2 cellular contexts compared by ENCODE assay signal in the genomic region with DNA sequence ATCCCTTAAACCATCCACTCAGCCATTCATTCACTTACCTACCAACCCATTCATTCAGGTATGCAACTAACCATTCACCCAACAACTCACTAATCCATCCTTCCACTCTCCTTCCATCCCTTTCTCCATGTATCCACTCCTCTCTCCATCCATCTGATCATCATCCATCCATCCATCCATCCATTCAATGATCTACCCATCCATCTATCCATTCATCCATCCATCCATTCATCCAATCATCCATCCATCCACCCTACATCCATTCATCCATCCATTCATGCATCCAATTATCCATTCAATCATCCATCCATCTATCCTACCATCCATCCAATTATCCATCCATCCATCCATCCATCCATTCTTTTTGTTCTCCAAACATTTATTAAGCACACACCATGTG.
TF ChIP-seq lines count a peak whose summit lies in the region.

No MANE protein-coding gene starts in this region.

TF ChIP-seq in HepG2, 621 proteins besides CTCF, POLR2A, EP300 and RAD21 (continued from another document and continues in another):
- TF ChIP-seq SOX6 (IDR thresholded peaks at IDR 0.05) (peak; percentile 94; the same call in 1 of the 2 replicates), SOX6 (CRISPR knock-in tag; IDR thresholded peaks at IDR 0.05) (no peak), ATF7-NPFF (CRISPR knock-in tag; IDR thresholded peaks at IDR 0.05; ENCODE audit: low read depth) (no peak), SSRP1 (CRISPR knock-in tag; IDR thresholded peaks at IDR 0.05) (no peak), ZNF501 (CRISPR knock-in tag; IDR thresholded peaks at IDR 0.05) (no peak), TOE1 (CRISPR knock-in tag; IDR thresholded peaks at IDR 0.05) (no peak), GPN1 (CRISPR knock-in tag; IDR thresholded peaks at IDR 0.05; ENCODE audit: borderline replicate concordance) (no peak), PPARG (CRISPR knock-in tag; conservative IDR thresholded peaks at IDR 0.05) (no peak), RFX1 (IDR thresholded peaks at IDR 0.05) (no peak), ZNF589 (CRISPR knock-in tag; conservative IDR thresholded peaks at IDR 0.05) (no peak), IKZF1 (IDR thresholded peaks at IDR 0.05) (peak; percentile 98), ZBTB8A (CRISPR knock-in tag; IDR thresholded peaks at IDR 0.05; ENCODE audit: borderline replicate concordance, low read depth) (no peak)
- TF ChIP-seq, protein P1, sequence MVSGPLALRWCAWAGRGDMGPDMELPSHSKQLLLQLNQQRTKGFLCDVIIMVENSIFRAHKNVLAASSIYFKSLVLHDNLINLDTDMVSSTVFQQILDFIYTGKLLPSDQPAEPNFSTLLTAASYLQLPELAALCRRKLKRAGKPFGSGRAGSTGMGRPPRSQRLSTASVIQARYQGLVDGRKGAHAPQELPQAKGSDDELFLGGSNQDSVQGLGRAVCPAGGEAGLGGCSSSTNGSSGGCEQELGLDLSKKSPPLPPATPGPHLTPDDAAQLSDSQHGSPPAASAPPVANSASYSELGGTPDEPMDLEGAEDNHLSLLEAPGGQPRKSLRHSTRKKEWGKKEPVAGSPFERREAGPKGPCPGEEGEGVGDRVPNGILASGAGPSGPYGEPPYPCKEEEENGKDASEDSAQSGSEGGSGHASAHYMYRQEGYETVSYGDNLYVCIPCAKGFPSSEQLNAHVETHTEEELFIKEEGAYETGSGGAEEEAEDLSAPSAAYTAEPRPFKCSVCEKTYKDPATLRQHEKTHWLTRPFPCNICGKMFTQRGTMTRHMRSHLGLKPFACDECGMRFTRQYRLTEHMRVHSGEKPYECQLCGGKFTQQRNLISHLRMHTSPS (CRISPR knock-in tag; IDR thresholded peaks at IDR 0.05; ENCODE audit: low read depth), result no peak
- TF ChIP-seq, protein P2, sequence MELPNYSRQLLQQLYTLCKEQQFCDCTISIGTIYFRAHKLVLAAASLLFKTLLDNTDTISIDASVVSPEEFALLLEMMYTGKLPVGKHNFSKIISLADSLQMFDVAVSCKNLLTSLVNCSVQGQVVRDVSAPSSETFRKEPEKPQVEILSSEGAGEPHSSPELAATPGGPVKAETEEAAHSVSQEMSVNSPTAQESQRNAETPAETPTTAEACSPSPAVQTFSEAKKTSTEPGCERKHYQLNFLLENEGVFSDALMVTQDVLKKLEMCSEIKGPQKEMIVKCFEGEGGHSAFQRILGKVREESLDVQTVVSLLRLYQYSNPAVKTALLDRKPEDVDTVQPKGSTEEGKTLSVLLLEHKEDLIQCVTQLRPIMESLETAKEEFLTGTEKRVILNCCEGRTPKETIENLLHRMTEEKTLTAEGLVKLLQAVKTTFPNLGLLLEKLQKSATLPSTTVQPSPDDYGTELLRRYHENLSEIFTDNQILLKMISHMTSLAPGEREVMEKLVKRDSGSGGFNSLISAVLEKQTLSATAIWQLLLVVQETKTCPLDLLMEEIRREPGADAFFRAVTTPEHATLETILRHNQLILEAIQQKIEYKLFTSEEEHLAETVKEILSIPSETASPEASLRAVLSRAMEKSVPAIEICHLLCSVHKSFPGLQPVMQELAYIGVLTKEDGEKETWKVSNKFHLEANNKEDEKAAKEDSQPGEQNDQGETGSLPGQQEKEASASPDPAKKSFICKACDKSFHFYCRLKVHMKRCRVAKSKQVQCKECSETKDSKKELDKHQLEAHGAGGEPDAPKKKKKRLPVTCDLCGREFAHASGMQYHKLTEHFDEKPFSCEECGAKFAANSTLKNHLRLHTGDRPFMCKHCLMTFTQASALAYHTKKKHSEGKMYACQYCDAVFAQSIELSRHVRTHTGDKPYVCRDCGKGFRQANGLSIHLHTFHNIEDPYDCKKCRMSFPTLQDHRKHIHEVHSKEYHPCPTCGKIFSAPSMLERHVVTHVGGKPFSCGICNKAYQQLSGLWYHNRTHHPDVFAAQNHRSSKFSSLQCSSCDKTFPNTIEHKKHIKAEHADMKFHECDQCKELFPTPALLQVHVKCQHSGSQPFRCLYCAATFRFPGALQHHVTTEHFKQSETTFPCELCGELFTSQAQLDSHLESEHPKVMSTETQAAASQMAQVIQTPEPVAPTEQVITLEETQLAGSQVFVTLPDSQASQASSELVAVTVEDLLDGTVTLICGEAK (IDR thresholded peaks at IDR 0.05), result peak; percentile 41; the same call in 1 of the 2 replicates
- TF ChIP-seq, protein P2 (CRISPR knock-in tag; IDR thresholded peaks at IDR 0.05), result no peak
- TF ChIP-seq, protein P3, sequence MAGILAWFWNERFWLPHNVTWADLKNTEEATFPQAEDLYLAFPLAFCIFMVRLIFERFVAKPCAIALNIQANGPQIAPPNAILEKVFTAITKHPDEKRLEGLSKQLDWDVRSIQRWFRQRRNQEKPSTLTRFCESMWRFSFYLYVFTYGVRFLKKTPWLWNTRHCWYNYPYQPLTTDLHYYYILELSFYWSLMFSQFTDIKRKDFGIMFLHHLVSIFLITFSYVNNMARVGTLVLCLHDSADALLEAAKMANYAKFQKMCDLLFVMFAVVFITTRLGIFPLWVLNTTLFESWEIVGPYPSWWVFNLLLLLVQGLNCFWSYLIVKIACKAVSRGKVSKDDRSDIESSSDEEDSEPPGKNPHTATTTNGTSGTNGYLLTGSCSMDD (CRISPR knock-in tag; IDR thresholded peaks at IDR 0.05), result no peak

TF ChIP-seq in H1, 55 proteins besides CTCF, POLR2A, EP300 and RAD21 (continued from another document):
- TF ChIP-seq, protein P4, sequence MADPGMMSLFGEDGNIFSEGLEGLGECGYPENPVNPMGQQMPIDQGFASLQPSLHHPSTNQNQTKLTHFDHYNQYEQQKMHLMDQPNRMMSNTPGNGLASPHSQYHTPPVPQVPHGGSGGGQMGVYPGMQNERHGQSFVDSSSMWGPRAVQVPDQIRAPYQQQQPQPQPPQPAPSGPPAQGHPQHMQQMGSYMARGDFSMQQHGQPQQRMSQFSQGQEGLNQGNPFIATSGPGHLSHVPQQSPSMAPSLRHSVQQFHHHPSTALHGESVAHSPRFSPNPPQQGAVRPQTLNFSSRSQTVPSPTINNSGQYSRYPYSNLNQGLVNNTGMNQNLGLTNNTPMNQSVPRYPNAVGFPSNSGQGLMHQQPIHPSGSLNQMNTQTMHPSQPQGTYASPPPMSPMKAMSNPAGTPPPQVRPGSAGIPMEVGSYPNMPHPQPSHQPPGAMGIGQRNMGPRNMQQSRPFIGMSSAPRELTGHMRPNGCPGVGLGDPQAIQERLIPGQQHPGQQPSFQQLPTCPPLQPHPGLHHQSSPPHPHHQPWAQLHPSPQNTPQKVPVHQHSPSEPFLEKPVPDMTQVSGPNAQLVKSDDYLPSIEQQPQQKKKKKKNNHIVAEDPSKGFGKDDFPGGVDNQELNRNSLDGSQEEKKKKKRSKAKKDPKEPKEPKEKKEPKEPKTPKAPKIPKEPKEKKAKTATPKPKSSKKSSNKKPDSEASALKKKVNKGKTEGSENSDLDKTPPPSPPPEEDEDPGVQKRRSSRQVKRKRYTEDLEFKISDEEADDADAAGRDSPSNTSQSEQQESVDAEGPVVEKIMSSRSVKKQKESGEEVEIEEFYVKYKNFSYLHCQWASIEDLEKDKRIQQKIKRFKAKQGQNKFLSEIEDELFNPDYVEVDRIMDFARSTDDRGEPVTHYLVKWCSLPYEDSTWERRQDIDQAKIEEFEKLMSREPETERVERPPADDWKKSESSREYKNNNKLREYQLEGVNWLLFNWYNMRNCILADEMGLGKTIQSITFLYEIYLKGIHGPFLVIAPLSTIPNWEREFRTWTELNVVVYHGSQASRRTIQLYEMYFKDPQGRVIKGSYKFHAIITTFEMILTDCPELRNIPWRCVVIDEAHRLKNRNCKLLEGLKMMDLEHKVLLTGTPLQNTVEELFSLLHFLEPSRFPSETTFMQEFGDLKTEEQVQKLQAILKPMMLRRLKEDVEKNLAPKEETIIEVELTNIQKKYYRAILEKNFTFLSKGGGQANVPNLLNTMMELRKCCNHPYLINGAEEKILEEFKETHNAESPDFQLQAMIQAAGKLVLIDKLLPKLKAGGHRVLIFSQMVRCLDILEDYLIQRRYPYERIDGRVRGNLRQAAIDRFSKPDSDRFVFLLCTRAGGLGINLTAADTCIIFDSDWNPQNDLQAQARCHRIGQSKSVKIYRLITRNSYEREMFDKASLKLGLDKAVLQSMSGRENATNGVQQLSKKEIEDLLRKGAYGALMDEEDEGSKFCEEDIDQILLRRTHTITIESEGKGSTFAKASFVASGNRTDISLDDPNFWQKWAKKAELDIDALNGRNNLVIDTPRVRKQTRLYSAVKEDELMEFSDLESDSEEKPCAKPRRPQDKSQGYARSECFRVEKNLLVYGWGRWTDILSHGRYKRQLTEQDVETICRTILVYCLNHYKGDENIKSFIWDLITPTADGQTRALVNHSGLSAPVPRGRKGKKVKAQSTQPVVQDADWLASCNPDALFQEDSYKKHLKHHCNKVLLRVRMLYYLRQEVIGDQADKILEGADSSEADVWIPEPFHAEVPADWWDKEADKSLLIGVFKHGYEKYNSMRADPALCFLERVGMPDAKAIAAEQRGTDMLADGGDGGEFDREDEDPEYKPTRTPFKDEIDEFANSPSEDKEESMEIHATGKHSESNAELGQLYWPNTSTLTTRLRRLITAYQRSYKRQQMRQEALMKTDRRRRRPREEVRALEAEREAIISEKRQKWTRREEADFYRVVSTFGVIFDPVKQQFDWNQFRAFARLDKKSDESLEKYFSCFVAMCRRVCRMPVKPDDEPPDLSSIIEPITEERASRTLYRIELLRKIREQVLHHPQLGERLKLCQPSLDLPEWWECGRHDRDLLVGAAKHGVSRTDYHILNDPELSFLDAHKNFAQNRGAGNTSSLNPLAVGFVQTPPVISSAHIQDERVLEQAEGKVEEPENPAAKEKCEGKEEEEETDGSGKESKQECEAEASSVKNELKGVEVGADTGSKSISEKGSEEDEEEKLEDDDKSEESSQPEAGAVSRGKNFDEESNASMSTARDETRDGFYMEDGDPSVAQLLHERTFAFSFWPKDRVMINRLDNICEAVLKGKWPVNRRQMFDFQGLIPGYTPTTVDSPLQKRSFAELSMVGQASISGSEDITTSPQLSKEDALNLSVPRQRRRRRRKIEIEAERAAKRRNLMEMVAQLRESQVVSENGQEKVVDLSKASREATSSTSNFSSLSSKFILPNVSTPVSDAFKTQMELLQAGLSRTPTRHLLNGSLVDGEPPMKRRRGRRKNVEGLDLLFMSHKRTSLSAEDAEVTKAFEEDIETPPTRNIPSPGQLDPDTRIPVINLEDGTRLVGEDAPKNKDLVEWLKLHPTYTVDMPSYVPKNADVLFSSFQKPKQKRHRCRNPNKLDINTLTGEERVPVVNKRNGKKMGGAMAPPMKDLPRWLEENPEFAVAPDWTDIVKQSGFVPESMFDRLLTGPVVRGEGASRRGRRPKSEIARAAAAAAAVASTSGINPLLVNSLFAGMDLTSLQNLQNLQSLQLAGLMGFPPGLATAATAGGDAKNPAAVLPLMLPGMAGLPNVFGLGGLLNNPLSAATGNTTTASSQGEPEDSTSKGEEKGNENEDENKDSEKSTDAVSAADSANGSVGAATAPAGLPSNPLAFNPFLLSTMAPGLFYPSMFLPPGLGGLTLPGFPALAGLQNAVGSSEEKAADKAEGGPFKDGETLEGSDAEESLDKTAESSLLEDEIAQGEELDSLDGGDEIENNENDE (IDR thresholded peaks at IDR 0.05; ENCODE audit: insufficient replicate concordance, low read length), result no peak
- TF ChIP-seq TEAD4 (IDR thresholded peaks at IDR 0.05; ENCODE audit: low read depth, low read length), result no peak
TF ChIP-seq in H1: peak in this region for 0.
